Comparison of ENCODE assay signal across 15 cellular contexts in the genomic region with DNA sequence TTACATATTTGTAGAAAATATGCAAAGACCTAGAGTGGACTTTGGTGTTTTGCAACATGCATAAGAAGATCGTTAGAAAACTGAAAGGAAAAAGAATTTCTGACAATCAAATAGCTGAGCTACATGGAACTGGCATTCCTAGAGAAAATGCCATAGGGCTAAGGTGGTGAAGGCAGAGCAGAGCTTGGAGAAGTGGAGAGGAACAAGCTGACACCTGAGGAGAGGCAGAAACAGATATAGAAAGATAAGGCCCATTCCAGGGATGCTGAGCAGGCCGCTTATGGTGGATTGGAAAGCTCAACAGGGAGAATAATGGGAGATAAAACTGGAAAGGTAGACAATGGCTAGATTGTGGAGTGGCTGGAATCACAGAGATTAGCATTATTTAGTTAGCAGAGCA.
A peak's percentile ranks its signal among the peaks of the same experiment; 100 is the strongest.
DNase-seq lines count a peak whose midpoint lies in the region; ATAC-seq and TF ChIP-seq lines count a peak whose summit lies in the region.
"Had no signal": no experiment of that assay in that cellular context is flagged by ENCODE, and none has a peak within 500 bp of the region (broad histone marks: within the 10 kb centered on the region; RNA-seq: fewer than 3 reads in every experiment).

No MANE protein-coding gene starts in this region.

- no peak overlapping the region for H3K14ac ChIP-seq in mesenchymal stem cell (ENCODE audit: low read length in 2 of 2)

- intact Hi-C loops in heart right ventricle (cut with DNase I), result no loop called here

- DNase-seq in cardiac muscle cell (ENCODE audit: low read depth in 1 of 2, low spot score in 1 of 2) (peak in 1 of 2 donors; percentile 16), heart right ventricle (no peak), hepatocyte (ENCODE audit: low spot score) (no peak), mesenchymal stem cell (no peak), MG63 (no peak), SW480 (ENCODE audit: low spot score) (no peak)
- DNase-seq: 8988T; CD4-positive, alpha-beta memory T cell; DMS153; DMS79; GF-D8; GM23248; HCEC 1CT had no signal

- H3K4me1 ChIP-seq in cardiac muscle cell (ENCODE audit: low read depth) (peaks cover 9% of the 10 kb centered on the region), heart right ventricle (no peaks in the 10 kb centered on the region), hepatocyte (ENCODE audit: insufficient read depth) (no peaks in the 10 kb centered on the region), mesenchymal stem cell (ENCODE audit: control insufficient read depth, insufficient read depth, low read depth, low read length) (peaks cover 2% of the 10 kb centered on the region)
- H3K4me1 ChIP-seq: BLaER1 had no signal

- no peaks in the 10 kb centered on the region for H3K9me2 ChIP-seq in hepatocyte (replicated peaks; ENCODE audit: insufficient read depth)

- H3K18ac ChIP-seq in mesenchymal stem cell (ENCODE audit: low read depth in 1 of 2, low read length in 2 of 2), result no peak overlapping the region

- H3K27me3 ChIP-seq in cardiac muscle cell, result no peaks in the 10 kb centered on the region
- H3K27me3 ChIP-seq in heart right ventricle, result no peaks in the 10 kb centered on the region
- no peaks in the 10 kb centered on the region for H3K27me3 ChIP-seq in hepatocyte
- no peaks in the 10 kb centered on the region for H3K27me3 ChIP-seq in mesenchymal stem cell (ENCODE audit: control insufficient read depth in 1 of 2, insufficient read depth in 1 of 2, low read length in 2 of 2)
- no peaks in the 10 kb centered on the region for H3K27me3 ChIP-seq in MG63
- H3K27me3 ChIP-seq: BLaER1 had no signal

- no peak overlapping the region for H4K91ac ChIP-seq in mesenchymal stem cell (ENCODE audit: low read length)

- H4K20me1 ChIP-seq in hepatocyte (ENCODE audit: insufficient read depth, poor library complexity, severe bottlenecking), result no peaks in the 10 kb centered on the region
- H4K20me1 ChIP-seq: BLaER1 had no signal

- H2AFZ ChIP-seq in hepatocyte (no peak overlapping the region), mesenchymal stem cell (ENCODE audit: low read depth, low read length) (no peak overlapping the region)
- H2AFZ ChIP-seq: GM23248 had no signal

- no peak overlapping the region for H3K23ac ChIP-seq in mesenchymal stem cell (ENCODE audit: low read length in 2 of 2)

- no peak overlapping the region for H4K8ac ChIP-seq in mesenchymal stem cell (ENCODE audit: low read length)

- H3K36me3 ChIP-seq in cardiac muscle cell (no peaks in the 10 kb centered on the region), heart right ventricle (no peaks in the 10 kb centered on the region), hepatocyte (replicated peaks; ENCODE audit: insufficient read depth, low read depth) (no peaks in the 10 kb centered on the region), mesenchymal stem cell (ENCODE audit: control insufficient read depth in 1 of 2, insufficient read depth in 2 of 2, low read depth in 1 of 2, low read length in 2 of 2) (no peaks in the 10 kb centered on the region), MG63 (no peaks in the 10 kb centered on the region)
- H3K36me3 ChIP-seq: BLaER1 had no signal

- H2BK15ac ChIP-seq in mesenchymal stem cell (ENCODE audit: low read depth, poor library complexity, severe bottlenecking), result no peak overlapping the region

- H3K79me2 ChIP-seq in hepatocyte, result no peaks in the 10 kb centered on the region

- H3K4me2 ChIP-seq in hepatocyte, result peak overlapping the region; percentile 2
- H3K4me2 ChIP-seq in mesenchymal stem cell (ENCODE audit: low read length, poor library complexity, severe bottlenecking), result no peak overlapping the region
- H3K4me2 ChIP-seq: BLaER1 had no signal

- peak overlapping the region; percentile 27 for H2AK5ac ChIP-seq in mesenchymal stem cell (ENCODE audit: low read length, severe bottlenecking)

- no peak overlapping the region for H3K4me3 ChIP-seq in cardiac muscle cell
- H3K4me3 ChIP-seq in heart right ventricle, result no peak overlapping the region
- H3K4me3 ChIP-seq in hepatocyte, result no peak overlapping the region
- no peak overlapping the region for H3K4me3 ChIP-seq in mesenchymal stem cell (ENCODE audit: insufficient read depth in 1 of 2, low read depth in 1 of 2, low read length in 2 of 2)
- no peak overlapping the region for H3K4me3 ChIP-seq in MG63
- H3K4me3 ChIP-seq: BLaER1, GM23248 had no signal

- H3K9ac ChIP-seq in mesenchymal stem cell (ENCODE audit: low read length), result no peak overlapping the region
- H3K9ac ChIP-seq: BLaER1, GM23248 had no signal

- no peaks in the 10 kb centered on the region for H3K9me3 ChIP-seq in cardiac muscle cell (ENCODE audit: low read depth)
- no peaks in the 10 kb centered on the region for H3K9me3 ChIP-seq in heart right ventricle
- H3K9me3 ChIP-seq in hepatocyte (ENCODE audit: low read depth), result no peaks in the 10 kb centered on the region
- H3K9me3 ChIP-seq in mesenchymal stem cell (ENCODE audit: control insufficient read depth, low read length), result no peaks in the 10 kb centered on the region
- H3K9me3 ChIP-seq in MG63, result no peaks in the 10 kb centered on the region
- H3K9me3 ChIP-seq: BLaER1 had no signal

- TF ChIP-seq CTCF in cardiac muscle cell (IDR thresholded peaks at IDR 0.05; ENCODE audit: low read depth, low read length), result no peak
- no peak for TF ChIP-seq CTCF in heart right ventricle (IDR thresholded peaks at IDR 0.05)
- no peak for TF ChIP-seq CTCF in hepatocyte (IDR thresholded peaks at IDR 0.05; ENCODE audit: poor library complexity)

- H2BK12ac ChIP-seq in mesenchymal stem cell (ENCODE audit: low read length in 2 of 2), result no peak overlapping the region

- H3K27ac ChIP-seq in cardiac muscle cell (peak overlapping the region; percentile 9), heart right ventricle (no peak overlapping the region), hepatocyte (peak overlapping the region; percentile 54), mesenchymal stem cell (ENCODE audit: low read length, poor library complexity, severe bottlenecking) (no peak overlapping the region)
- H3K27ac ChIP-seq: BLaER1, GM23248 had no signal

- WGBS in heart right ventricle, 2 donors, result 57 to 61% methylated on average over 2 of the region's 2 CpGs
- 58% methylated on average over 2 of the region's 2 CpGs for WGBS in hepatocyte (ENCODE audit: low lambda C conversion rate, missing lambda C conversion rate)
- WGBS in mesenchymal stem cell, result 81% methylated on average over 2 of the region's 2 CpGs

- no peak overlapping the region for H2BK5ac ChIP-seq in mesenchymal stem cell (ENCODE audit: low read depth, low read length, poor library complexity, severe bottlenecking)

- no peak overlapping the region for H3K4ac ChIP-seq in mesenchymal stem cell (ENCODE audit: low read depth in 1 of 2, low read length in 2 of 2)

- H2BK120ac ChIP-seq in mesenchymal stem cell (ENCODE audit: low read depth, low read length), result no peak overlapping the region

- ATAC-seq in heart right ventricle, result no peak
- ATAC-seq in GM21723 (IDR thresholded peaks at IDR 0.05; ENCODE audit: unreplicated experiment), result no peak

- H3K79me1 ChIP-seq in mesenchymal stem cell (replicated peaks; ENCODE audit: low read length, poor library complexity, severe bottlenecking), result no peaks in the 10 kb centered on the region

Comparison
In these comparisons a context has a peak if more than half of its experiments do, and no peak if none do; other contexts are left out.
1. H3K27ac ChIP-seq: peak in cardiac muscle cell (single experiment) and hepatocyte (single experiment); none in heart right ventricle (0 of 10) and mesenchymal stem cell (single experiment).